ENCODE assay signal across 19 cellular contexts in genomic region chr19:13062317-13062716, GRCh38. TPM values are rescaled to one million over a fixed set of nuclear protein-coding genes. Genes with fewer than 3 reads are reported as not detected.
DNase-seq lines count a peak whose midpoint lies in the region; ATAC-seq, FAIRE-seq and TF ChIP-seq lines count a peak whose summit lies in the region.
"Had no signal": no experiment of that assay in that cellular context is flagged by ENCODE, and none has a peak within 500 bp of the region (broad histone marks: within the 10 kb centered on the region; RNA-seq: fewer than 3 reads in every experiment).

No MANE protein-coding gene starts in this region.

- no TSS peak for BruUV-seq in K562 (replicated peaks; lab: Mats Ljungman, UMichigan)

- no peaks in the 10 kb centered on the region for H3K9me1 ChIP-seq in K562 (ENCODE audit: control insufficient read depth, insufficient read depth, low read length)

- TF ChIP-seq RAD21 in K562 (CRISPR knock-in tag; conservative IDR thresholded peaks at IDR 0.05 in 1 of 2, IDR thresholded peaks at IDR 0.05 in 1 of 2): no peak

- CTCF ChIA-PET in HEK293 (lab: Yijun Ruan, JAX) (interaction anchor here (0.6 to 15.8 kb wide), 18 partner anchors 11 to 550 kb away, joined by 3 to 247 read pairs (median 27); no protein-coding TSS in a partner anchor), K562 (lab: Yijun Ruan, JAX; ENCODE audit: low intra/inter-chr PET ratio) (interaction anchor here (1.2 to 2.7 kb wide), 3 partner anchors 78 to 97 kb away, joined by 3 to 15 read pairs (median 14); no protein-coding TSS in a partner anchor)

- ATAC-seq in K562 (no peak), lung (ENCODE audit: insufficient read depth, low FRiP score) (no peak), thoracic aorta (ENCODE audit: insufficient number of reproducible peaks, low FRiP score, low read depth) (no peak), GM21619 (IDR thresholded peaks at IDR 0.05; ENCODE audit: unreplicated experiment) (no peak), GM19351 (IDR thresholded peaks at IDR 0.05; ENCODE audit: unreplicated experiment) (no peak)
- ATAC-seq: CD8-positive, alpha-beta T cell; foreskin keratinocyte; GM12878 had no signal

- peaks cover 18% of the 10 kb centered on the region; the same call in 1 of the 2 replicates for H4K20me1 ChIP-seq in K562 (replicated peaks; ENCODE audit: control insufficient read depth, insufficient read depth, low read length)

- H3K27me3 ChIP-seq in K562 (ENCODE audit: control insufficient read depth in 2 of 2, insufficient read depth in 2 of 2, low read length in 2 of 2) (no peaks in the 10 kb centered on the region), lung (ENCODE audit: control insufficient read depth, insufficient read depth) (no peaks in the 10 kb centered on the region), thoracic aorta (replicated peaks; ENCODE audit: insufficient read depth) (no peaks in the 10 kb centered on the region)
- H3K27me3 ChIP-seq: foreskin keratinocyte had no signal

- no peak overlapping the region for H2AFZ ChIP-seq in K562 (ENCODE audit: low read depth, low read length)

- no peak for DNase-seq in K562 (ENCODE audit: extremely low read depth in 1 of 4, low spot score in 3 of 4)
- no peak for DNase-seq in lung (ENCODE audit: low spot score)
- no peak for DNase-seq in thoracic aorta (ENCODE audit: low spot score)
- DNase-seq in foreskin melanocyte: no peak
- DNase-seq: activated CD4-positive, alpha-beta T cell treated with anti-CD3 and anti-CD28 coated beads, Interleukin-2, amount 10 ng/mL, durations not matched to agents 24 days and 14 days; activated naive CD8-positive, alpha-beta T cell treated with anti-CD3 and anti-CD28 coated beads, Interleukin-2, amount 10 ng/mL, durations not matched to agents 7 days and 5 days; CD8-positive, alpha-beta T cell; foreskin keratinocyte; KG1; NCI-H2029 treated with DMSO at 0.1 percent for 48 hours; NCI-H446; PC-9; retina had no signal

- intact Hi-C loops in K562 (cut with micrococcal nuclease): no loop called here

- no peak for TF ChIP-seq POLR2A in K562 (conservative IDR thresholded peaks at IDR 0.05)

- TF ChIP-seq CTCF in HEK293 (tag by site-specific recombination; IDR thresholded peaks at IDR 0.05): no peak
- TF ChIP-seq CTCF in K562 (IDR thresholded peaks at IDR 0.05 in 2 of 3, conservative IDR thresholded peaks at IDR 0.05 in 1 of 3; ENCODE audit: insufficient read depth in 2 of 3, low read depth in 1 of 3, low read length in 3 of 3): no peak
- TF ChIP-seq CTCF in lung (IDR thresholded peaks at IDR 0.05; ENCODE audit: control extremely low read depth, extremely low read depth): no peak
- no peak for TF ChIP-seq CTCF in thoracic aorta (IDR thresholded peaks at IDR 0.05)

- FAIRE-seq in K562 (lab: Jason Lieb, UNC): no peak
- FAIRE-seq: GM12878, H1 had no signal

- H3K9me3 ChIP-seq in HEK293 (ENCODE audit: control insufficient read depth, insufficient read depth, low read depth, low read length): no peaks in the 10 kb centered on the region
- no peaks in the 10 kb centered on the region for H3K9me3 ChIP-seq in K562 (replicated peaks; ENCODE audit: control insufficient read depth, insufficient read depth, low read depth, low read length)
- H3K9me3 ChIP-seq in lung (ENCODE audit: control insufficient read depth in 2 of 2, insufficient read depth in 1 of 2, low read length in 1 of 2): no peaks in the 10 kb centered on the region
- no peaks in the 10 kb centered on the region for H3K9me3 ChIP-seq in thoracic aorta

- no peak for TF ChIP-seq EP300 in K562 (IDR thresholded peaks at IDR 0.05; ENCODE audit: low read length)

- H3K79me2 ChIP-seq in K562 (ENCODE audit: control insufficient read depth, insufficient read depth, low read length): peaks cover 8% of the 10 kb centered on the region; the same call in 2 of the 3 replicates

- no peak overlapping the region for H3K27ac ChIP-seq in HEK293 (ENCODE audit: extremely low read depth, low read depth, low read length)
- H3K27ac ChIP-seq in K562 (ENCODE audit: extremely low read depth, low read depth, low read length): no peak overlapping the region
- peak overlapping the region; percentile 52 to 66 for H3K27ac ChIP-seq in lung (ENCODE audit: low read depth in 1 of 2, low read length in 1 of 2)
- H3K27ac ChIP-seq in thoracic aorta: peak overlapping the region; percentile 99 to 100
- H3K27ac ChIP-seq: foreskin keratinocyte, PC-9 had no signal

- POLR2A ChIA-PET in HEK293 (lab: Yijun Ruan, JAX): interaction anchor here (2.0 kb wide), 1 partner anchor 91 kb away, joined by 4 read pairs; no protein-coding TSS in a partner anchor
- POLR2A ChIA-PET in K562 (lab: Yijun Ruan, JAX): interaction anchor here (1.1 kb wide), 1 partner anchor 97 kb away, joined by 3 read pairs; no protein-coding TSS in a partner anchor

- H3K4me1 ChIP-seq in HEK293 (ENCODE audit: control insufficient read depth, insufficient read depth, low read length) (peaks cover 17% of the 10 kb centered on the region), K562 (replicated peaks in 1 of 2; ENCODE audit: control insufficient read depth in 2 of 2, insufficient read depth in 2 of 2, low read length in 2 of 2) (peaks cover 17 to 69% of the 10 kb centered on the region in 2 experiments; a peak in 4 of 5 replicates), lung (ENCODE audit: control insufficient read depth in 2 of 2, insufficient read depth in 2 of 2, low read length in 2 of 2) (peaks cover 23 to 31% of the 10 kb centered on the region in 2 donors), thoracic aorta (ENCODE audit: control insufficient read depth in 1 of 2, low read depth in 2 of 2) (peaks cover 89 to 99% of the 10 kb centered on the region in 2 donors)
- H3K4me1 ChIP-seq: foreskin keratinocyte had no signal

- peak overlapping the region in 1 of 2 experiments; percentile 69; a peak in 1 of 4 replicates for H3K9ac ChIP-seq in K562 (ENCODE audit: insufficient read depth in 1 of 2, low read depth in 2 of 2, low read length in 2 of 2)

- H3K4me2 ChIP-seq in K562 (ENCODE audit: insufficient read depth, low read length): no peak overlapping the region

- H3K36me3 ChIP-seq in HEK293 (ENCODE audit: control insufficient read depth in 2 of 2, insufficient read depth in 1 of 2, low read length in 2 of 2) (no peaks in the 10 kb centered on the region), K562 (ENCODE audit: control insufficient read depth, insufficient read depth, low read length) (no peaks in the 10 kb centered on the region), lung (ENCODE audit: control insufficient read depth in 2 of 2, insufficient read depth in 2 of 2, low read length in 2 of 2) (peaks cover 0 to 2% of the 10 kb centered on the region in 2 donors), thoracic aorta (no peaks in the 10 kb centered on the region)

- H3K4me3 ChIP-seq in HEK293 (ENCODE audit: low read depth, low read length): no peak overlapping the region
- H3K4me3 ChIP-seq in K562: no peak overlapping the region
- no peak overlapping the region for H3K4me3 ChIP-seq in lung
- no peak overlapping the region for H3K4me3 ChIP-seq in thoracic aorta
- H3K4me3 ChIP-seq: GM12878, PC-9 had no signal

- in situ Hi-C loops in K562 (cut with MboI): no loop called here

RNA-seq across cellular contexts. Expression of gene LYL1, which starts 40.3 kb away (rescaled TPM):
- 54.5 and 112 TPM in 2 replicates for total RNA-seq in K562 (2011; cell fraction: chromatin; rRNA removed; ENCODE audit: low replicate concordance)
- 105 and 123 TPM in 2 replicates for total RNA-seq in K562 (2011; cell fraction: nucleolus; rRNA removed)
- 74.6 and 89.7 TPM in 2 replicates for total RNA-seq in K562 (2011; cell fraction: nucleoplasm; rRNA removed)
- total RNA-seq in K562 (2014; rRNA removed) (266 and 312 TPM in 2 replicates), K562 (2014; rRNA removed; fragmentation: Illumina TruSeq; extraction: Trizol) (13.2 and 17.7 TPM in 2 replicates), K562 (2015; rRNA removed; fragmentation: Illumina TruSeq; extraction: Trizol) (89.9 and 108 TPM in 2 replicates), K562 (2021) (216 and 218 TPM in 2 replicates), lung (10 to 100 TPM; 12.9 to 25.9 TPM), thoracic aorta (10 to 100 TPM; 10.6 to 36.1 TPM)
- polyA plus RNA-seq in K562 (2011; rRNA removed) (34.0 and 47.0 TPM in 2 replicates), K562 (2014; fragmentation: Illumina TruSeq; extraction: Trizol) (17.8 and 71.5 TPM in 2 replicates), K562 (2014; fragmentation: Nextera tagmentation; extraction: Ambion mirVana) (1 to 10 TPM; 1.3 to 1.6 TPM), K562 (2014; rRNA removed) (165 and 175 TPM in 2 replicates), lung (10 to 100 TPM; 15.5 to 34.1 TPM)
- polyA plus RNA-seq in K562 (2011; cell fraction: cytosol; rRNA removed): 73.1 and 246 TPM in 2 replicates
- 76.6 and 132 TPM in 2 replicates for polyA plus RNA-seq in K562 (2011; cell fraction: nucleus; rRNA removed)
- polyA plus RNA-seq in K562 (2012): 144 and 229 TPM in 2 replicates
- polyA minus RNA-seq in K562 (2011; rRNA and poly(A)+ RNA removed): 12.7 and 14.2 TPM in 2 replicates
- 46.0 and 79.3 TPM in 2 replicates for polyA minus RNA-seq in K562 (2011; cell fraction: cytosol; rRNA and poly(A)+ RNA removed)
- 37.4 and 52.3 TPM in 2 replicates for polyA minus RNA-seq in K562 (2011; cell fraction: nucleus; rRNA and poly(A)+ RNA removed)
- total RNA-seq: SK-MEL-5 had no signal

RNA-seq across cellular contexts. Expression of gene TRMT1, which starts 54.2 kb away (rescaled TPM):
- total RNA-seq in K562 (2011; cell fraction: chromatin; rRNA removed; ENCODE audit: low replicate concordance): 73.3 and 179 TPM in 2 replicates
- total RNA-seq in K562 (2011; cell fraction: nucleolus; rRNA removed): 168 and 175 TPM in 2 replicates
- total RNA-seq in K562 (2011; cell fraction: nucleoplasm; rRNA removed): 79.0 and 80.0 TPM in 2 replicates
- total RNA-seq in K562 (2014; rRNA removed): 89.1 and 113 TPM in 2 replicates
- 25.8 and 42.9 TPM in 2 replicates for total RNA-seq in K562 (2014; rRNA removed; fragmentation: Illumina TruSeq; extraction: Trizol)
- total RNA-seq in K562 (2015; rRNA removed; fragmentation: Illumina TruSeq; extraction: Trizol): 54.3 and 60.2 TPM in 2 replicates
- total RNA-seq in K562 (2021): 118 TPM in 2 replicates
- 44.1 and 53.3 TPM in 2 replicates for polyA plus RNA-seq in K562 (2011; rRNA removed)
- polyA plus RNA-seq in K562 (2011; cell fraction: cytosol; rRNA removed): 39.2 and 80.0 TPM in 2 replicates
- polyA plus RNA-seq in K562 (2011; cell fraction: nucleus; rRNA removed): 282 and 531 TPM in 2 replicates
- polyA plus RNA-seq in K562 (2012): 59.6 and 77.8 TPM in 2 replicates
- 84.8 and 96.2 TPM in 2 replicates for polyA plus RNA-seq in K562 (2014; fragmentation: Illumina TruSeq; extraction: Trizol)
- 10 to 100 TPM in 1 of 2 experiments, 1 to 10 TPM in 1; 5.8 to 10.9 TPM for polyA plus RNA-seq in K562 (2014; fragmentation: Nextera tagmentation; extraction: Ambion mirVana)
- 155 and 158 TPM in 2 replicates for polyA plus RNA-seq in K562 (2014; rRNA removed)
- polyA minus RNA-seq in K562 (2011; rRNA and poly(A)+ RNA removed): 23.7 and 27.9 TPM in 2 replicates
- 49.3 and 51.7 TPM in 2 replicates for polyA minus RNA-seq in K562 (2011; cell fraction: cytosol; rRNA and poly(A)+ RNA removed)
- 50.5 and 77.3 TPM in 2 replicates for polyA minus RNA-seq in K562 (2011; cell fraction: nucleus; rRNA and poly(A)+ RNA removed)
- total RNA-seq in lung: 10 to 100 TPM; 14.4 to 41.4 TPM
- 10 to 100 TPM; 46.1 to 48.2 TPM for polyA plus RNA-seq in lung
- total RNA-seq in thoracic aorta: 10 to 100 TPM; 35.3 to 52.3 TPM

RNA-seq across cellular contexts. Expression of gene NACC1, which starts 55.7 kb away (rescaled TPM):
- total RNA-seq in K562 (2011; cell fraction: chromatin; rRNA removed; ENCODE audit: low replicate concordance): 31.6 and 133 TPM in 2 replicates
- total RNA-seq in K562 (2011; cell fraction: nucleolus; rRNA removed): 77.5 and 89.6 TPM in 2 replicates
- 35.3 and 45.1 TPM in 2 replicates for total RNA-seq in K562 (2011; cell fraction: nucleoplasm; rRNA removed)
- total RNA-seq in K562 (2014; rRNA removed): 62.4 and 85.7 TPM in 2 replicates
- 9.1 and 9.5 TPM in 2 replicates for total RNA-seq in K562 (2014; rRNA removed; fragmentation: Illumina TruSeq; extraction: Trizol)
- 40.2 and 46.8 TPM in 2 replicates for total RNA-seq in K562 (2015; rRNA removed; fragmentation: Illumina TruSeq; extraction: Trizol)
- total RNA-seq in K562 (2021): 93.0 and 96.6 TPM in 2 replicates
- polyA plus RNA-seq in K562 (2011; rRNA removed): 25.8 and 49.0 TPM in 2 replicates
- polyA plus RNA-seq in K562 (2011; cell fraction: cytosol; rRNA removed): 59.4 and 222 TPM in 2 replicates
- polyA plus RNA-seq in K562 (2011; cell fraction: nucleus; rRNA removed): 52.2 and 123 TPM in 2 replicates
- 35.2 and 37.0 TPM in 2 replicates for polyA plus RNA-seq in K562 (2012)
- polyA plus RNA-seq in K562 (2014; fragmentation: Illumina TruSeq; extraction: Trizol): 23.2 and 90.7 TPM in 2 replicates
- polyA plus RNA-seq in K562 (2014; fragmentation: Nextera tagmentation; extraction: Ambion mirVana): under 1 TPM; 0.04 to 0.17 TPM
- 46.1 and 68.1 TPM in 2 replicates for polyA plus RNA-seq in K562 (2014; rRNA removed)
- polyA minus RNA-seq in K562 (2011; rRNA and poly(A)+ RNA removed): 17.9 and 39.8 TPM in 2 replicates
- polyA minus RNA-seq in K562 (2011; cell fraction: cytosol; rRNA and poly(A)+ RNA removed): 67.5 and 79.0 TPM in 2 replicates
- 16.6 and 18.0 TPM in 2 replicates for polyA minus RNA-seq in K562 (2011; cell fraction: nucleus; rRNA and poly(A)+ RNA removed)
- 10 to 100 TPM; 18.4 to 94.8 TPM for total RNA-seq in lung
- polyA plus RNA-seq in lung: 10 to 100 TPM; 51.6 to 64.9 TPM
- 10 to 100 TPM; 27.2 to 28.8 TPM for total RNA-seq in thoracic aorta

Comparison
In these comparisons a context has a peak if more than half of its experiments do, and no peak if none do; other contexts are left out.
1. H3K27ac ChIP-seq: peak in lung (2 of 2) and thoracic aorta (2 of 2); none in HEK293 (single experiment) and K562 (single experiment).